8 cellular contexts compared by ENCODE assay signal in genomic region chr10:3740157-3740871, GRCh38. TPM values are rescaled to one million over a fixed set of nuclear protein-coding genes. Genes with fewer than 3 reads are reported as not detected.
DNase-seq lines count a peak whose midpoint lies in the region; ATAC-seq and TF ChIP-seq lines count a peak whose summit lies in the region.

No MANE protein-coding gene starts in this region.

- no peaks in the 10 kb centered on the region for H3K9me3 Mint-ChIP-seq in central memory CD8-positive, alpha-beta T cell
- H3K9me3 Mint-ChIP-seq in osteocyte (ENCODE audit: unreplicated experiment), result no peaks in the 10 kb centered on the region

- no peak for TF ChIP-seq CTCF in osteocyte (IDR thresholded peaks at IDR 0.05)

- DNase-seq in AG20443 (ENCODE audit: low spot score) (peak; percentile 39), HuH-7 (ENCODE audit: low spot score) (peak; percentile 72), osteocyte (ENCODE audit: extremely low spot score, unreplicated experiment) (no peak)
- no peak for DNase-seq in central memory CD8-positive, alpha-beta T cell (ENCODE audit: low spot score in 2 of 2)
- no peak for DNase-seq in stimulated activated CD4-positive, alpha-beta T cell treated with anti-CD3 and anti-CD28 coated beads, Interleukin-15, amount 100 ng/mL, for 24 hours

- H3K36me3 Mint-ChIP-seq in central memory CD8-positive, alpha-beta T cell (ENCODE audit: insufficient read depth), result no peaks in the 10 kb centered on the region
- no peaks in the 10 kb centered on the region for H3K36me3 Mint-ChIP-seq in osteocyte (ENCODE audit: unreplicated experiment)

- peak overlapping the region; percentile 55 for H3K27ac Mint-ChIP-seq in central memory CD8-positive, alpha-beta T cell (ENCODE audit: low read depth)
- H3K27ac Mint-ChIP-seq in osteocyte (ENCODE audit: unreplicated experiment), result no peak overlapping the region

- peaks cover 30% of the 10 kb centered on the region for H3K4me1 Mint-ChIP-seq in central memory CD8-positive, alpha-beta T cell
- H3K4me1 Mint-ChIP-seq in osteocyte (ENCODE audit: unreplicated experiment), result no peaks in the 10 kb centered on the region

- H3K27me3 Mint-ChIP-seq in central memory CD8-positive, alpha-beta T cell, result no peaks in the 10 kb centered on the region
- H3K27me3 Mint-ChIP-seq in osteocyte (ENCODE audit: unreplicated experiment), result no peaks in the 10 kb centered on the region

- peak overlapping the region; percentile 4 for H3K4me3 Mint-ChIP-seq in central memory CD8-positive, alpha-beta T cell
- no peak overlapping the region for H3K4me3 Mint-ChIP-seq in osteocyte (ENCODE audit: unreplicated experiment)

- ATAC-seq in GM18909 (IDR thresholded peaks at IDR 0.05; ENCODE audit: poor library complexity, unreplicated experiment) (peak; percentile 74), HG02763 (IDR thresholded peaks at IDR 0.05; ENCODE audit: unreplicated experiment) (no peak), GM21360 (IDR thresholded peaks at IDR 0.05; ENCODE audit: unreplicated experiment) (no peak)
- ATAC-seq in central memory CD8-positive, alpha-beta T cell (replicated peaks; ENCODE audit: extremely low read depth, poor library complexity, severe bottlenecking), result peak; percentile 68

RNA-seq across cellular contexts. Expression of gene KLF6, which starts 44.7 kb away (rescaled TPM):
- 263 and 341 TPM in 2 replicates for total RNA-seq in osteocyte

Comparison
In these comparisons a context has a peak if more than half of its experiments do, and no peak if none do; other contexts are left out.
1. DNase-seq: peak in AG20443 (single experiment) and HuH-7 (single experiment); none in central memory CD8-positive, alpha-beta T cell (0 of 2), osteocyte (single experiment) and stimulated activated CD4-positive, alpha-beta T cell treated with anti-CD3 and anti-CD28 coated beads, Interleukin-15, amount 100 ng/mL, for 24 hours (single experiment).
2. ATAC-seq: peak in GM18909 (single experiment) and central memory CD8-positive, alpha-beta T cell (single experiment); none in HG02763 (single experiment) and GM21360 (single experiment).